Comparison of ENCODE assay signal across 1 cellular context in genomic region chr16:73050115-73051099, GRCh38.
TF ChIP-seq lines count a peak whose summit lies in the region.

No MANE protein-coding gene starts in this region.

TF ChIP-seq in HepG2, 621 proteins besides CTCF, POLR2A, EP300 and RAD21 (continued from another document and continues in another):
- TF ChIP-seq, protein P1, sequence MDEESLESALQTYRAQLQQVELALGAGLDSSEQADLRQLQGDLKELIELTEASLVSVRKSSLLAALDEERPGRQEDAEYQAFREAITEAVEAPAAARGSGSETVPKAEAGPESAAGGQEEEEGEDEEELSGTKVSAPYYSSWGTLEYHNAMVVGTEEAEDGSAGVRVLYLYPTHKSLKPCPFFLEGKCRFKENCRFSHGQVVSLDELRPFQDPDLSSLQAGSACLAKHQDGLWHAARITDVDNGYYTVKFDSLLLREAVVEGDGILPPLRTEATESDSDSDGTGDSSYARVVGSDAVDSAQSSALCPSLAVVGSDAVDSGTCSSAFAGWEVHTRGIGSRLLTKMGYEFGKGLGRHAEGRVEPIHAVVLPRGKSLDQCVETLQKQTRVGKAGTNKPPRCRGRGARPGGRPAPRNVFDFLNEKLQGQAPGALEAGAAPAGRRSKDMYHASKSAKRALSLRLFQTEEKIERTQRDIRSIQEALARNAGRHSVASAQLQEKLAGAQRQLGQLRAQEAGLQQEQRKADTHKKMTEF (CRISPR knock-in tag; IDR thresholded peaks at IDR 0.05) = no peak
- no peak for TF ChIP-seq ZNF281 (CRISPR knock-in tag; IDR thresholded peaks at IDR 0.05; ENCODE audit: borderline replicate concordance)
- TF ChIP-seq YEATS4 (CRISPR knock-in tag; IDR thresholded peaks at IDR 0.05; ENCODE audit: borderline replicate concordance) = no peak
- no peak for TF ChIP-seq SMARCE1 (IDR thresholded peaks at IDR 0.05; ENCODE audit: borderline replicate concordance)
- TF ChIP-seq, protein P2, sequence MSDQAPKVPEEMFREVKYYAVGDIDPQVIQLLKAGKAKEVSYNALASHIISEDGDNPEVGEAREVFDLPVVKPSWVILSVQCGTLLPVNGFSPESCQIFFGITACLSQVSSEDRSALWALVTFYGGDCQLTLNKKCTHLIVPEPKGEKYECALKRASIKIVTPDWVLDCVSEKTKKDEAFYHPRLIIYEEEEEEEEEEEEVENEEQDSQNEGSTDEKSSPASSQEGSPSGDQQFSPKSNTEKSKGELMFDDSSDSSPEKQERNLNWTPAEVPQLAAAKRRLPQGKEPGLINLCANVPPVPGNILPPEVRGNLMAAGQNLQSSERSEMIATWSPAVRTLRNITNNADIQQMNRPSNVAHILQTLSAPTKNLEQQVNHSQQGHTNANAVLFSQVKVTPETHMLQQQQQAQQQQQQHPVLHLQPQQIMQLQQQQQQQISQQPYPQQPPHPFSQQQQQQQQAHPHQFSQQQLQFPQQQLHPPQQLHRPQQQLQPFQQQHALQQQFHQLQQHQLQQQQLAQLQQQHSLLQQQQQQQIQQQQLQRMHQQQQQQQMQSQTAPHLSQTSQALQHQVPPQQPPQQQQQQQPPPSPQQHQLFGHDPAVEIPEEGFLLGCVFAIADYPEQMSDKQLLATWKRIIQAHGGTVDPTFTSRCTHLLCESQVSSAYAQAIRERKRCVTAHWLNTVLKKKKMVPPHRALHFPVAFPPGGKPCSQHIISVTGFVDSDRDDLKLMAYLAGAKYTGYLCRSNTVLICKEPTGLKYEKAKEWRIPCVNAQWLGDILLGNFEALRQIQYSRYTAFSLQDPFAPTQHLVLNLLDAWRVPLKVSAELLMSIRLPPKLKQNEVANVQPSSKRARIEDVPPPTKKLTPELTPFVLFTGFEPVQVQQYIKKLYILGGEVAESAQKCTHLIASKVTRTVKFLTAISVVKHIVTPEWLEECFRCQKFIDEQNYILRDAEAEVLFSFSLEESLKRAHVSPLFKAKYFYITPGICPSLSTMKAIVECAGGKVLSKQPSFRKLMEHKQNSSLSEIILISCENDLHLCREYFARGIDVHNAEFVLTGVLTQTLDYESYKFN (CRISPR knock-in tag; conservative IDR thresholded peaks at IDR 0.05) = no peak
- no peak for TF ChIP-seq SNAPC2 (CRISPR knock-in tag; IDR thresholded peaks at IDR 0.05)
- TF ChIP-seq SETDB1 (CRISPR knock-in tag; IDR thresholded peaks at IDR 0.05; ENCODE audit: borderline replicate concordance) = no peak
- no peak for TF ChIP-seq ATM (IDR thresholded peaks at IDR 0.05; ENCODE audit: borderline replicate concordance)
- TF ChIP-seq CSRNP1 (CRISPR knock-in tag; IDR thresholded peaks at IDR 0.05) = no peak
- TF ChIP-seq AKNA (CRISPR knock-in tag; IDR thresholded peaks at IDR 0.05; ENCODE audit: borderline replicate concordance) = no peak; the same call in 1 of the 2 replicates
- no peak for TF ChIP-seq SSRP1 (CRISPR knock-in tag; IDR thresholded peaks at IDR 0.05)
- no peak for TF ChIP-seq ETV5 (CRISPR knock-in tag; IDR thresholded peaks at IDR 0.05; ENCODE audit: borderline replicate concordance)
- peak; percentile 26; the same call in 1 of the 2 replicates for TF ChIP-seq NR2F6 (IDR thresholded peaks at IDR 0.05)
- no peak; the same call in none of the 2 replicates for TF ChIP-seq NR2F6 (CRISPR knock-in tag; IDR thresholded peaks at IDR 0.05)
- TF ChIP-seq RXRA (CRISPR knock-in tag; IDR thresholded peaks at IDR 0.05) = no peak
- TF ChIP-seq, protein P3, sequence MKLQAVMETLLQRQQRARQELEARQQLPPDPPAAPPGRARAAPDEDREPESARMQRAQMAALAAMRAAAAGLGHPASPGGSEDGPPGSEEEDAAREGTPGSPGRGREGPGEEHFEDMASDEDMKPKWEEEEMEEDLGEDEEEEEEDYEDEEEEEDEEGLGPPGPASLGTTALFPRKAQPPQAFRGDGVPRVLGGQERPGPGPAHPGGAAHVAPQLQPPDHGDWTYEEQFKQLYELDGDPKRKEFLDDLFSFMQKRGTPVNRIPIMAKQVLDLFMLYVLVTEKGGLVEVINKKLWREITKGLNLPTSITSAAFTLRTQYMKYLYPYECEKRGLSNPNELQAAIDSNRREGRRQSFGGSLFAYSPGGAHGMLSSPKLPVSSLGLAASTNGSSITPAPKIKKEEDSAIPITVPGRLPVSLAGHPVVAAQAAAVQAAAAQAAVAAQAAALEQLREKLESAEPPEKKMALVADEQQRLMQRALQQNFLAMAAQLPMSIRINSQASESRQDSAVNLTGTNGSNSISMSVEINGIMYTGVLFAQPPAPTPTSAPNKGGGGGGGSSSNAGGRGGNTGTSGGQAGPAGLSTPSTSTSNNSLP (IDR thresholded peaks at IDR 0.05; ENCODE audit: low read depth, low read length) = no peak; the same call in 1 of the 2 replicates
- TF ChIP-seq NFRKB (IDR thresholded peaks at IDR 0.05) = no peak
- 0 out of 2 replicates have a peak, but pooled peaks have one; percentile 31 for TF ChIP-seq ZNF652 (CRISPR knock-in tag; IDR thresholded peaks at IDR 0.05; ENCODE audit: borderline replicate concordance, low read depth)
- no peak for TF ChIP-seq ZNF33B (CRISPR knock-in tag; IDR thresholded peaks at IDR 0.05)
- TF ChIP-seq HES4 (CRISPR knock-in tag; IDR thresholded peaks at IDR 0.05; ENCODE audit: borderline replicate concordance) = no peak
- TF ChIP-seq ZSCAN30 (CRISPR knock-in tag; IDR thresholded peaks at IDR 0.05) = no peak
- TF ChIP-seq ESRRA (CRISPR knock-in tag; IDR thresholded peaks at IDR 0.05; ENCODE audit: low read depth) = no peak
- TF ChIP-seq ZNF205 (CRISPR knock-in tag; IDR thresholded peaks at IDR 0.05) = peak; percentile 44; the same call in 1 of the 2 replicates
- no peak for TF ChIP-seq KDM4B (CRISPR knock-in tag; IDR thresholded peaks at IDR 0.05)
- no peak for TF ChIP-seq CCDC6 (CRISPR knock-in tag; IDR thresholded peaks at IDR 0.05)
- TF ChIP-seq ZNF891 (CRISPR knock-in tag; IDR thresholded peaks at IDR 0.05) = no peak
- TF ChIP-seq FOXK1 (CRISPR knock-in tag; IDR thresholded peaks at IDR 0.05; ENCODE audit: borderline replicate concordance, low read depth) = no peak
- TF ChIP-seq SALL1 (CRISPR knock-in tag; IDR thresholded peaks at IDR 0.05) = peak; percentile 45
- no peak for TF ChIP-seq ZFP36L1 (CRISPR knock-in tag; IDR thresholded peaks at IDR 0.05)
- TF ChIP-seq, protein P4, sequence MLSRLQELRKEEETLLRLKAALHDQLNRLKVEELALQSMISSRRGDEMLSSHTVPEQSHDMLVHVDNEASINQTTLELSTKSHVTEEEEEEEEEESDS (CRISPR knock-in tag; IDR thresholded peaks at IDR 0.05; ENCODE audit: borderline replicate concordance) = no peak
- TF ChIP-seq SNAPC4 (CRISPR knock-in tag; IDR thresholded peaks at IDR 0.05) = no peak
- no peak for TF ChIP-seq ZMYM4 (CRISPR knock-in tag; IDR thresholded peaks at IDR 0.05)
- TF ChIP-seq HNF4A (CRISPR knock-in tag; IDR thresholded peaks at IDR 0.05) = 0 out of 2 replicates have a peak, but pooled peaks have one; percentile 32
- TF ChIP-seq TCF7 (IDR thresholded peaks at IDR 0.05; ENCODE audit: low read depth) = no peak
- TF ChIP-seq ATF3 (CRISPR knock-in tag; IDR thresholded peaks at IDR 0.05) = no peak
- TF ChIP-seq FOXK2 (IDR thresholded peaks at IDR 0.05) = no peak
- TF ChIP-seq ZSCAN29 (CRISPR knock-in tag; conservative IDR thresholded peaks at IDR 0.05) = no peak
- TF ChIP-seq ZNF878 (CRISPR knock-in tag; IDR thresholded peaks at IDR 0.05) = no peak
- no peak for TF ChIP-seq ADNP (CRISPR knock-in tag; IDR thresholded peaks at IDR 0.05)
- TF ChIP-seq ASH2L (IDR thresholded peaks at IDR 0.05; ENCODE audit: insufficient read length, low read depth, low read length) = no peak
